ENCODE assay signal across 8 cellular contexts in the genomic region with DNA sequence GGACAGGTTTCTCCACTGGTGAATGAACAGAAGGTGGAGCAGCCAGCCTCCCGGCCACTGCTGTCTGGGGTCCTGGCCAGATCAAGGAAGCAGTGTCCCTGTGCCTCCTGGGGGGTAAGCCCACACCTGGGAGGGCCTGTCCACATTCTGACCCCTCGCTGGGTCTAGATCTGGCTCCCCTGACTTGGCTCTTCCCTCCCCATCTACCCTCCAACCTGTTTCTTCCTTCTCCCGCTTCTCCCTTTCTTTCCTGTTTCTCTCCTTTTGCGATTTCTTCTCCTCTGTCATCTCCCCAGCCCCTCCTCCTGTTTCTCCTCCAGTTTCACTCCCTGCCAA. TPM values are rescaled to one million over a fixed set of nuclear protein-coding genes. Genes with fewer than 3 reads are reported as not detected.
DNase-seq lines count a peak whose midpoint lies in the region; ATAC-seq and TF ChIP-seq lines count a peak whose summit lies in the region.
"Had no signal": no experiment of that assay in that cellular context is flagged by ENCODE, and none has a peak within 500 bp of the region (broad histone marks: within the 10 kb centered on the region; RNA-seq: fewer than 3 reads in every experiment).

No MANE protein-coding gene starts in this region.

- no peak overlapping the region for H3K4me3 Mint-ChIP-seq in activated CD8-positive, alpha-beta T cell treated with anti-CD3 and anti-CD28 coated beads, Interleukin-2, amount 10 ng/mL, durations not matched to agents 7 days and 5 days
- H3K4me3 Mint-ChIP-seq in activated CD8-positive, alpha-beta T cell treated with anti-CD3 and anti-CD28 coated beads for 36 hours, result no peak overlapping the region
- H3K4me3 Mint-ChIP-seq in stimulated activated effector memory CD8-positive, alpha-beta T cell treated with anti-CD3 and anti-CD28 coated beads, Interleukin-12 subunit alpha, Interleukin-12 subunit beta, amount 100 ng/mL, for 72 hours, result peak overlapping the region; percentile 75
- H3K4me3 Mint-ChIP-seq: mesothelial cell of epicardium had no signal

- H3K9me3 Mint-ChIP-seq in activated CD8-positive, alpha-beta T cell treated with anti-CD3 and anti-CD28 coated beads, Interleukin-2, amount 10 ng/mL, durations not matched to agents 7 days and 5 days (ENCODE audit: insufficient read depth), result no peaks in the 10 kb centered on the region
- no peaks in the 10 kb centered on the region for H3K9me3 Mint-ChIP-seq in activated CD8-positive, alpha-beta T cell treated with anti-CD3 and anti-CD28 coated beads for 36 hours
- no peaks in the 10 kb centered on the region for H3K9me3 Mint-ChIP-seq in stimulated activated effector memory CD8-positive, alpha-beta T cell treated with anti-CD3 and anti-CD28 coated beads, Interleukin-12 subunit alpha, Interleukin-12 subunit beta, amount 100 ng/mL, for 72 hours
- H3K9me3 Mint-ChIP-seq: mesothelial cell of epicardium had no signal

- POLR2A ChIA-PET in activated CD8-positive, alpha-beta T cell treated with anti-CD3 and anti-CD28 coated beads, Interleukin-2, amount 10 ng/mL, durations not matched to agents 7 days and 5 days (lab: Charles Lee), result interaction anchor here (0.8 to 4.0 kb wide), 3 partner anchors 8 to 68 kb away, joined by 3 to 17 read pairs (median 3); a partner anchor contains a TSS
- POLR2A ChIA-PET in activated CD8-positive, alpha-beta T cell treated with anti-CD3 and anti-CD28 coated beads for 36 hours (lab: Charles Lee), result interaction anchor here (1.2 kb wide), 1 partner anchor 9 kb away, joined by 3 read pairs; no protein-coding TSS in a partner anchor

- H3K27ac Mint-ChIP-seq in activated CD8-positive, alpha-beta T cell treated with anti-CD3 and anti-CD28 coated beads, Interleukin-2, amount 10 ng/mL, durations not matched to agents 7 days and 5 days, result peak overlapping the region; percentile 66
- no peak overlapping the region for H3K27ac Mint-ChIP-seq in activated CD8-positive, alpha-beta T cell treated with anti-CD3 and anti-CD28 coated beads for 36 hours
- H3K27ac Mint-ChIP-seq in stimulated activated effector memory CD8-positive, alpha-beta T cell treated with anti-CD3 and anti-CD28 coated beads, Interleukin-12 subunit alpha, Interleukin-12 subunit beta, amount 100 ng/mL, for 72 hours, result peak overlapping the region; percentile 92
- H3K27ac Mint-ChIP-seq: mesothelial cell of epicardium had no signal

- no peaks in the 10 kb centered on the region for H3K36me3 Mint-ChIP-seq in activated CD8-positive, alpha-beta T cell treated with anti-CD3 and anti-CD28 coated beads, Interleukin-2, amount 10 ng/mL, durations not matched to agents 7 days and 5 days (ENCODE audit: low read depth)
- no peaks in the 10 kb centered on the region for H3K36me3 Mint-ChIP-seq in activated CD8-positive, alpha-beta T cell treated with anti-CD3 and anti-CD28 coated beads for 36 hours (ENCODE audit: low read depth)
- peaks cover under 1% of the 10 kb centered on the region for H3K36me3 Mint-ChIP-seq in stimulated activated effector memory CD8-positive, alpha-beta T cell treated with anti-CD3 and anti-CD28 coated beads, Interleukin-12 subunit alpha, Interleukin-12 subunit beta, amount 100 ng/mL, for 72 hours
- H3K36me3 Mint-ChIP-seq: mesothelial cell of epicardium had no signal

- H3K4me1 ChIP-seq in duodenal mucosa (ENCODE audit: control insufficient read depth in 1 of 2, insufficient read depth in 2 of 2, low read length in 2 of 2), result peaks cover 45 to 68% of the 10 kb centered on the region in 2 donors

- H3K4me3 ChIP-seq in duodenal mucosa (ENCODE audit: low read depth in 1 of 2, low read length in 2 of 2), result peak overlapping the region; percentile 75 to 81

- H3K27ac ChIP-seq in duodenal mucosa (ENCODE audit: low read depth, low read length), result peak overlapping the region; percentile 74

- ATAC-seq in activated CD8-positive, alpha-beta T cell treated with anti-CD3 and anti-CD28 coated beads, Interleukin-2, amount 10 ng/mL, durations not matched to agents 7 days and 5 days, result no peak
- no peak for ATAC-seq in activated CD8-positive, alpha-beta T cell treated with anti-CD3 and anti-CD28 coated beads for 36 hours
- ATAC-seq in stimulated activated effector memory CD8-positive, alpha-beta T cell treated with anti-CD3 and anti-CD28 coated beads, Interleukin-12 subunit alpha, Interleukin-12 subunit beta, amount 100 ng/mL, for 72 hours, result no peak
- ATAC-seq in HG03521 (IDR thresholded peaks at IDR 0.05; ENCODE audit: unreplicated experiment), result no peak

- peaks cover 80% of the 10 kb centered on the region for H3K4me1 Mint-ChIP-seq in activated CD8-positive, alpha-beta T cell treated with anti-CD3 and anti-CD28 coated beads, Interleukin-2, amount 10 ng/mL, durations not matched to agents 7 days and 5 days (ENCODE audit: low read depth)
- H3K4me1 Mint-ChIP-seq in activated CD8-positive, alpha-beta T cell treated with anti-CD3 and anti-CD28 coated beads for 36 hours (ENCODE audit: low read depth), result peaks cover 72% of the 10 kb centered on the region
- H3K4me1 Mint-ChIP-seq in stimulated activated effector memory CD8-positive, alpha-beta T cell treated with anti-CD3 and anti-CD28 coated beads, Interleukin-12 subunit alpha, Interleukin-12 subunit beta, amount 100 ng/mL, for 72 hours, result peaks cover 93% of the 10 kb centered on the region

- DNase-seq in activated CD8-positive, alpha-beta T cell treated with anti-CD3 and anti-CD28 coated beads, Interleukin-2, amount 10 ng/mL, durations not matched to agents 7 days and 5 days, result no peak
- no peak for DNase-seq in activated CD8-positive, alpha-beta T cell treated with anti-CD3 and anti-CD28 coated beads for 36 hours
- no peak for DNase-seq in stimulated activated effector memory CD8-positive, alpha-beta T cell treated with anti-CD3 and anti-CD28 coated beads, Interleukin-12 subunit alpha, Interleukin-12 subunit beta, amount 100 ng/mL, for 72 hours (ENCODE audit: low spot score in 2 of 2)
- no peak for DNase-seq in retina
- DNase-seq: EL had no signal

- no peak for TF ChIP-seq CTCF in activated CD8-positive, alpha-beta T cell treated with anti-CD3 and anti-CD28 coated beads for 36 hours (IDR thresholded peaks at IDR 0.05)

- no peaks in the 10 kb centered on the region for H3K9me3 ChIP-seq in duodenal mucosa (ENCODE audit: control insufficient read depth in 1 of 2, low read length in 2 of 2)

- CTCF ChIA-PET in activated CD8-positive, alpha-beta T cell treated with anti-CD3 and anti-CD28 coated beads, Interleukin-2, amount 10 ng/mL, durations not matched to agents 7 days and 5 days (lab: Charles Lee), result interaction anchor here (1.0 to 1.5 kb wide), 4 partner anchors 9 to 74 kb away, joined by 3 to 7 read pairs (median 5); a partner anchor contains a TSS
- CTCF ChIA-PET in activated CD8-positive, alpha-beta T cell treated with anti-CD3 and anti-CD28 coated beads for 36 hours (lab: Charles Lee), result interaction anchor here (1.9 kb wide), 1 partner anchor 57 kb away, joined by 4 read pairs; no protein-coding TSS in a partner anchor

- H3K27me3 ChIP-seq in duodenal mucosa (ENCODE audit: control insufficient read depth in 1 of 2, insufficient read depth in 2 of 2, low read length in 2 of 2), result no peaks in the 10 kb centered on the region

- H3K27me3 Mint-ChIP-seq in activated CD8-positive, alpha-beta T cell treated with anti-CD3 and anti-CD28 coated beads, Interleukin-2, amount 10 ng/mL, durations not matched to agents 7 days and 5 days (ENCODE audit: low read depth), result no peaks in the 10 kb centered on the region
- no peaks in the 10 kb centered on the region for H3K27me3 Mint-ChIP-seq in activated CD8-positive, alpha-beta T cell treated with anti-CD3 and anti-CD28 coated beads for 36 hours

- peaks cover 0 to 5% of the 10 kb centered on the region in 2 donors for H3K36me3 ChIP-seq in duodenal mucosa (ENCODE audit: control insufficient read depth in 1 of 2, insufficient read depth in 2 of 2, low read length in 2 of 2)

- intact Hi-C loops in activated CD8-positive, alpha-beta T cell treated with anti-CD3 and anti-CD28 coated beads for 36 hours (cut with micrococcal nuclease), result loop anchor here (10.0 kb wide), 1 partner anchor 236 kb away; no protein-coding TSS in a partner anchor

- peak overlapping the region; percentile 82 to 87 for H3K9ac ChIP-seq in duodenal mucosa (ENCODE audit: low read depth in 1 of 2, low read length in 2 of 2)

RNA-seq across cellular contexts. Expression of a gene that starts 0.4 kb away (rescaled TPM):
- 1 to 10 TPM; 2.4 to 2.7 TPM for total RNA-seq in activated CD8-positive, alpha-beta T cell treated with anti-CD3 and anti-CD28 coated beads, Interleukin-2, amount 10 ng/mL, durations not matched to agents 7 days and 5 days
- 1 to 10 TPM; 1.3 to 1.5 TPM for total RNA-seq in activated CD8-positive, alpha-beta T cell treated with anti-CD3 and anti-CD28 coated beads for 36 hours
- total RNA-seq: mesothelial cell of epicardium had no signal

RNA-seq across cellular contexts. Expression of a gene that starts 8.4 kb away (rescaled TPM):
- under 1 TPM; 0.23 to 0.26 TPM for total RNA-seq in activated CD8-positive, alpha-beta T cell treated with anti-CD3 and anti-CD28 coated beads, Interleukin-2, amount 10 ng/mL, durations not matched to agents 7 days and 5 days
- 1 to 10 TPM; 1.3 to 1.6 TPM for total RNA-seq in activated CD8-positive, alpha-beta T cell treated with anti-CD3 and anti-CD28 coated beads for 36 hours

RNA-seq across cellular contexts. Expression of a gene that starts 22.3 kb away (rescaled TPM):
- not detected for total RNA-seq in activated CD8-positive, alpha-beta T cell treated with anti-CD3 and anti-CD28 coated beads, Interleukin-2, amount 10 ng/mL, durations not matched to agents 7 days and 5 days
- not detected for total RNA-seq in activated CD8-positive, alpha-beta T cell treated with anti-CD3 and anti-CD28 coated beads for 36 hours
- total RNA-seq: mesothelial cell of epicardium had no signal

RNA-seq across cellular contexts. Expression of a gene that starts 26.0 kb away (rescaled TPM):
- under 1 TPM; 0.16 to 0.32 TPM for total RNA-seq in activated CD8-positive, alpha-beta T cell treated with anti-CD3 and anti-CD28 coated beads, Interleukin-2, amount 10 ng/mL, durations not matched to agents 7 days and 5 days
- not detected for total RNA-seq in activated CD8-positive, alpha-beta T cell treated with anti-CD3 and anti-CD28 coated beads for 36 hours
- total RNA-seq: mesothelial cell of epicardium had no signal

RNA-seq across cellular contexts. Expression of a gene that starts 40.9 kb away (rescaled TPM):
- 10 to 100 TPM; 14.6 to 16.4 TPM for total RNA-seq in activated CD8-positive, alpha-beta T cell treated with anti-CD3 and anti-CD28 coated beads, Interleukin-2, amount 10 ng/mL, durations not matched to agents 7 days and 5 days
- 10 to 100 TPM in 1 of 2 experiments, 1 to 10 TPM in 1; 9.7 to 10.5 TPM for total RNA-seq in activated CD8-positive, alpha-beta T cell treated with anti-CD3 and anti-CD28 coated beads for 36 hours
